9 cellular contexts compared by ENCODE assay signal in the genomic region with DNA sequence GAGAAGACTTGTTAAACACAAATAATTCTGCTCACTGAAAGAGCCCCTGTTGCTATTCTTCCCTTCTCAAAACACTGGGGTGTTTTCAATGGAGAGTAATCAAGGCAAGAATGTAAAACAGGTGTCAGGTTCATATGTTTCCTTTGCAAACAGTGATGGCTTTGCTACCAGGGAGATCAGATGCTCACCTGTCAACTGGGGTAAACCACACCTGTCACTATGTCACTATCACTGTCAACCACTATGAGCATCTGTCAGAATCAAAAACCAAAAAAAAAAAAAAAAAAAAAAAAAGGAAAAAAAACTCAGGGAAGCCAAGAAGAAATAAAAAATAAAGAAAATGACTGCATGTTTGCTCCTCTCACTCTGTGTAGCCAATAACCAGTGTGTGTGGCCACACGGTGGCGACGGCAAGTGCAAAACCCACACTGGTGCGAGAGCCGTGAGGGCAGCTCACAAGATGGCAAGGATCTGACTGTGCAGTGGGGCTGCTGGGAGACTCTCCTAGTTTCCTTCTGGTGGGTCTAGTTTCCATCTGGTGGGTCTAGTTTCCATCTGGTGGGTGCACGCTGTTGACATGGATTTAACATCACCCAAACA. TPM values are rescaled to one million over a fixed set of nuclear protein-coding genes. Genes with fewer than 3 reads are reported as not detected.
DNase-seq lines count a peak whose midpoint lies in the region; ATAC-seq and TF ChIP-seq lines count a peak whose summit lies in the region.
"Had no signal": no experiment of that assay in that cellular context is flagged by ENCODE, and none has a peak within 500 bp of the region (broad histone marks: within the 10 kb centered on the region; RNA-seq: fewer than 3 reads in every experiment).

No MANE protein-coding gene starts in this region.

- peak; percentile 49 for TF ChIP-seq RAD21 in SK-N-SH (IDR thresholded peaks at IDR 0.05; ENCODE audit: low read length)

- TF ChIP-seq EP300 in SK-N-SH (IDR thresholded peaks at IDR 0.05; ENCODE audit: borderline replicate concordance in 1 of 2, low read depth in 1 of 2, low read length in 1 of 2), result no peak

- H3K27ac ChIP-seq in SK-N-SH (ENCODE audit: low read depth in 2 of 2, low read length in 1 of 2), result no peak overlapping the region

- H3K27me3 Mint-ChIP-seq in natural killer cell (ENCODE audit: low read depth in 2 of 2), result no peaks in the 10 kb centered on the region
- H3K27me3 Mint-ChIP-seq: stimulated activated naive CD8-positive, alpha-beta T cell treated with anti-CD3 and anti-CD28 coated beads, Interleukin-15, Interleukin-2, amounts not matched to agents 100 ng/mL and 50 ng/mL, for 24 hours had no signal

- no peaks in the 10 kb centered on the region for H3K9me3 ChIP-seq in SK-N-SH

- POLR2A ChIA-PET in SK-N-SH (lab: Yijun Ruan, JAX), result no interaction called here

- peak; percentile 41 for DNase-seq in AG10803 (ENCODE audit: low read depth)
- DNase-seq in SK-N-SH, result peak; percentile 61
- DNase-seq in choroid plexus epithelial cell (ENCODE audit: low read depth), result peak; percentile 59
- DNase-seq in natural killer cell, result peak; percentile 61
- no peak for DNase-seq in germinal center (ENCODE audit: low spot score)

- no peak overlapping the region for H2AFZ ChIP-seq in SK-N-SH (ENCODE audit: low read depth)

- H3K4me3 Mint-ChIP-seq in natural killer cell, result no peak overlapping the region
- H3K4me3 Mint-ChIP-seq: stimulated activated naive CD8-positive, alpha-beta T cell treated with anti-CD3 and anti-CD28 coated beads, Interleukin-15, Interleukin-2, amounts not matched to agents 100 ng/mL and 50 ng/mL, for 24 hours had no signal

- intact Hi-C loops in natural killer cell (cut with micrococcal nuclease), result loop anchor here (1.0 kb wide), 1 partner anchor 23 kb away; a partner anchor contains a TSS

- H3K4me2 ChIP-seq in SK-N-SH, result no peak overlapping the region

- peaks cover 100% of the 10 kb centered on the region for H3K79me2 ChIP-seq in SK-N-SH (ENCODE audit: insufficient read depth)

- H3F3A ChIP-seq in SK-N-SH (replicated peaks; ENCODE audit: insufficient read depth), result peaks cover 15% of the 10 kb centered on the region

- 85% methylated on average over 6 of the region's 6 CpGs for WGBS in SK-N-SH (ENCODE audit: low lambda C conversion rate)

- H3K36me3 ChIP-seq in SK-N-SH (replicated peaks in 1 of 2; ENCODE audit: control insufficient read depth in 1 of 2, insufficient read depth in 2 of 2, low read length in 1 of 2), result peaks cover 73 to 90% of the 10 kb centered on the region in 2 experiments

- H3K9me3 Mint-ChIP-seq in natural killer cell, result no peaks in the 10 kb centered on the region
- H3K9me3 Mint-ChIP-seq: stimulated activated naive CD8-positive, alpha-beta T cell treated with anti-CD3 and anti-CD28 coated beads, Interleukin-15, Interleukin-2, amounts not matched to agents 100 ng/mL and 50 ng/mL, for 24 hours had no signal

- H4K20me1 ChIP-seq in SK-N-SH (ENCODE audit: insufficient read depth), result peaks cover 100% of the 10 kb centered on the region

- TF ChIP-seq CTCF in AG10803 (conservative IDR thresholded peaks at IDR 0.05; ENCODE audit: low read length) (peak; percentile 43), SK-N-SH (IDR thresholded peaks at IDR 0.05) (peak; percentile 42), choroid plexus epithelial cell (conservative IDR thresholded peaks at IDR 0.05; ENCODE audit: low read depth, low read length) (peak; percentile 58), natural killer cell (IDR thresholded peaks at IDR 0.05) (peak; percentile 57)

- H3K9me2 ChIP-seq in SK-N-SH, result no peaks in the 10 kb centered on the region

- H3K4me3 ChIP-seq in AG10803 (ENCODE audit: low read length) (no peak overlapping the region), SK-N-SH (ENCODE audit: low read depth in 2 of 2, low read length in 1 of 2) (no peak overlapping the region), choroid plexus epithelial cell (ENCODE audit: low read depth, low read length) (no peak overlapping the region)

- peaks cover 32 to 36% of the 10 kb centered on the region in 2 donors for H3K4me1 Mint-ChIP-seq in natural killer cell

- H3K27ac Mint-ChIP-seq in natural killer cell, result peak overlapping the region; percentile 56 to 60
- H3K27ac Mint-ChIP-seq: stimulated activated naive CD8-positive, alpha-beta T cell treated with anti-CD3 and anti-CD28 coated beads, Interleukin-15, Interleukin-2, amounts not matched to agents 100 ng/mL and 50 ng/mL, for 24 hours had no signal

- peaks cover 9% of the 10 kb centered on the region for H3K36me3 Mint-ChIP-seq in natural killer cell

- no peaks in the 10 kb centered on the region for H3K4me1 ChIP-seq in SK-N-SH (ENCODE audit: control insufficient read depth in 1 of 2, insufficient read depth in 2 of 2, low read depth in 1 of 2, low read length in 1 of 2)

- H3K9ac ChIP-seq in SK-N-SH, result no peak overlapping the region

- no peaks in the 10 kb centered on the region for H3K27me3 ChIP-seq in SK-N-SH (ENCODE audit: insufficient read depth)

- ATAC-seq in GM18868 (IDR thresholded peaks at IDR 0.05; ENCODE audit: unreplicated experiment), result peak; percentile 95
- peak; percentile 89 to 97 (median 95) for ATAC-seq in natural killer cell
- no peak for ATAC-seq in GM21381 (IDR thresholded peaks at IDR 0.05; ENCODE audit: unreplicated experiment)
- no peak for ATAC-seq in HG03571 (IDR thresholded peaks at IDR 0.05; ENCODE audit: unreplicated experiment)

- CTCF ChIA-PET in SK-N-SH (lab: Yijun Ruan, JAX), result interaction anchor here (0.8 to 1.7 kb wide), 4 partner anchors 8 to 27 kb away, joined by 3 to 5 read pairs (median 4); no protein-coding TSS in a partner anchor

TF ChIP-seq in SK-N-SH, 30 proteins besides CTCF, POLR2A, EP300 and RAD21:
- no peak for TF ChIP-seq ELF1 (IDR thresholded peaks at IDR 0.05)
- no peak for TF ChIP-seq RXRA (IDR thresholded peaks at IDR 0.05; ENCODE audit: borderline replicate concordance, low read depth)
- TF ChIP-seq EZH2phosphoT487 (IDR thresholded peaks at IDR 0.05; ENCODE audit: borderline replicate concordance, low read depth), result no peak
- no peak for TF ChIP-seq TAF1 (IDR thresholded peaks at IDR 0.05; ENCODE audit: borderline replicate concordance, low read depth, low read length)
- no peak for TF ChIP-seq RFX5 (IDR thresholded peaks at IDR 0.05; ENCODE audit: low read length)
- TF ChIP-seq, protein P1, sequence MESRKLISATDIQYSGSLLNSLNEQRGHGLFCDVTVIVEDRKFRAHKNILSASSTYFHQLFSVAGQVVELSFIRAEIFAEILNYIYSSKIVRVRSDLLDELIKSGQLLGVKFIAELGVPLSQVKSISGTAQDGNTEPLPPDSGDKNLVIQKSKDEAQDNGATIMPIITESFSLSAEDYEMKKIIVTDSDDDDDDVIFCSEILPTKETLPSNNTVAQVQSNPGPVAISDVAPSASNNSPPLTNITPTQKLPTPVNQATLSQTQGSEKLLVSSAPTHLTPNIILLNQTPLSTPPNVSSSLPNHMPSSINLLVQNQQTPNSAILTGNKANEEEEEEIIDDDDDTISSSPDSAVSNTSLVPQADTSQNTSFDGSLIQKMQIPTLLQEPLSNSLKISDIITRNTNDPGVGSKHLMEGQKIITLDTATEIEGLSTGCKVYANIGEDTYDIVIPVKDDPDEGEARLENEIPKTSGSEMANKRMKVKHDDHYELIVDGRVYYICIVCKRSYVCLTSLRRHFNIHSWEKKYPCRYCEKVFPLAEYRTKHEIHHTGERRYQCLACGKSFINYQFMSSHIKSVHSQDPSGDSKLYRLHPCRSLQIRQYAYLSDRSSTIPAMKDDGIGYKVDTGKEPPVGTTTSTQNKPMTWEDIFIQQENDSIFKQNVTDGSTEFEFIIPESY (IDR thresholded peaks at IDR 0.05; ENCODE audit: borderline replicate concordance, low read depth), result no peak
- TF ChIP-seq GABPA (IDR thresholded peaks at IDR 0.05; ENCODE audit: low read depth), result no peak
- no peak for TF ChIP-seq GATA2 (CRISPR knock-in tag; IDR thresholded peaks at IDR 0.05)
- TF ChIP-seq, protein P2, sequence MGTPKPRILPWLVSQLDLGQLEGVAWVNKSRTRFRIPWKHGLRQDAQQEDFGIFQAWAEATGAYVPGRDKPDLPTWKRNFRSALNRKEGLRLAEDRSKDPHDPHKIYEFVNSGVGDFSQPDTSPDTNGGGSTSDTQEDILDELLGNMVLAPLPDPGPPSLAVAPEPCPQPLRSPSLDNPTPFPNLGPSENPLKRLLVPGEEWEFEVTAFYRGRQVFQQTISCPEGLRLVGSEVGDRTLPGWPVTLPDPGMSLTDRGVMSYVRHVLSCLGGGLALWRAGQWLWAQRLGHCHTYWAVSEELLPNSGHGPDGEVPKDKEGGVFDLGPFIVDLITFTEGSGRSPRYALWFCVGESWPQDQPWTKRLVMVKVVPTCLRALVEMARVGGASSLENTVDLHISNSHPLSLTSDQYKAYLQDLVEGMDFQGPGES (IDR thresholded peaks at IDR 0.05; ENCODE audit: low read depth, low read length), result no peak
- no peak for TF ChIP-seq YY1 (IDR thresholded peaks at IDR 0.05; ENCODE audit: low read depth)
- TF ChIP-seq, protein P3, sequence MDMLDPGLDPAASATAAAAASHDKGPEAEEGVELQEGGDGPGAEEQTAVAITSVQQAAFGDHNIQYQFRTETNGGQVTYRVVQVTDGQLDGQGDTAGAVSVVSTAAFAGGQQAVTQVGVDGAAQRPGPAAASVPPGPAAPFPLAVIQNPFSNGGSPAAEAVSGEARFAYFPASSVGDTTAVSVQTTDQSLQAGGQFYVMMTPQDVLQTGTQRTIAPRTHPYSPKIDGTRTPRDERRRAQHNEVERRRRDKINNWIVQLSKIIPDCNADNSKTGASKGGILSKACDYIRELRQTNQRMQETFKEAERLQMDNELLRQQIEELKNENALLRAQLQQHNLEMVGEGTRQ (IDR thresholded peaks at IDR 0.05; ENCODE audit: borderline replicate concordance, low read depth, low read length), result no peak
- TF ChIP-seq SMC3 (IDR thresholded peaks at IDR 0.05; ENCODE audit: low read depth, low read length), result no peak; the same call in 1 of the 2 replicates
- no peak for TF ChIP-seq FOXM1 (IDR thresholded peaks at IDR 0.05; ENCODE audit: low read depth)
- TF ChIP-seq POLR2AphosphoS5 (IDR thresholded peaks at IDR 0.05; ENCODE audit: low read depth, low read length), result no peak
- TF ChIP-seq SIN3A (IDR thresholded peaks at IDR 0.05; ENCODE audit: borderline replicate concordance, low read depth, low read length), result no peak
- no peak for TF ChIP-seq TEAD4 (IDR thresholded peaks at IDR 0.05; ENCODE audit: borderline replicate concordance, insufficient read depth)
- no peak for TF ChIP-seq FOSL2 (IDR thresholded peaks at IDR 0.05; ENCODE audit: borderline replicate concordance, low read depth)
TF ChIP-seq in SK-N-SH: peak in this region for 0.

RNA-seq across cellular contexts. Expression of a gene that starts 22.7 kb away (rescaled TPM):
- polyA plus RNA-seq in SK-N-SH (2012; rRNA removed), result 142 and 172 TPM in 2 replicates
- 114 and 137 TPM in 2 replicates for polyA plus RNA-seq in SK-N-SH (2012; cell fraction: cytosol; rRNA removed)
- polyA plus RNA-seq in SK-N-SH (2012; cell fraction: nucleus; rRNA removed), result 193 and 215 TPM in 2 replicates
- total RNA-seq in natural killer cell, result 100 to 1,000 TPM; 121 to 155 (median 140) TPM

Comparison
In these comparisons a context has a peak if more than half of its experiments do, and no peak if none do; other contexts are left out.
1. ATAC-seq: peak in GM18868 (single experiment) and natural killer cell (3 of 3); none in GM21381 (single experiment) and HG03571 (single experiment).
2. Peak in every context shown above with its lines, with median percentiles within 50 percentile points of each other: CTCF ChIP-seq.